In genomic region chr11:22703040-22703439, GRCh38 we compare ENCODE assay signal across 8 cellular contexts. TPM values are rescaled to one million over a fixed set of nuclear protein-coding genes. Genes with fewer than 3 reads are reported as not detected.
A peak's percentile ranks its signal among the peaks of the same experiment; 100 is the strongest.
DNase-seq lines count a peak whose midpoint lies in the region; ATAC-seq and TF ChIP-seq lines count a peak whose summit lies in the region.

No MANE protein-coding gene starts in this region.

- ATAC-seq in GM19395 (IDR thresholded peaks at IDR 0.05; ENCODE audit: unreplicated experiment), result peak; percentile 52
- ATAC-seq in stimulated activated naive B cell treated with anti-CD40 and anti-IgM and Interleukin-4, amounts not matched to agents 10 μg/mL and 1 μg/mL and 100 μg/mL, for 72 hours (replicated peaks), result no peak

- DNase-seq in AG08395 (ENCODE audit: low spot score) (peak; percentile 2), NCI-H510A treated with DMSO at 0.1 percent for 48 hours (lab: John Stamatoyannopoulos, UW) (peak; percentile 77), dermis microvascular lymphatic vessel endothelial cell (ENCODE audit: low read depth in 2 of 2) (peak; percentile 76 to 87), neural progenitor cell (ENCODE audit: low spot score) (peak; percentile 3), medulla oblongata (ENCODE audit: extremely low spot score) (no peak), HPDE6-E6E7 (ENCODE audit: extremely low spot score) (no peak)
- no peak for DNase-seq in stimulated activated naive B cell treated with anti-CD40 and anti-IgM and Interleukin-4, amounts not matched to agents 10 μg/mL and 1 μg/mL and 100 μg/mL, for 72 hours

- no peaks in the 10 kb centered on the region for H3K9me3 Mint-ChIP-seq in neural progenitor cell
- H3K9me3 Mint-ChIP-seq in stimulated activated naive B cell treated with anti-CD40 and anti-IgM and Interleukin-4, amounts not matched to agents 10 μg/mL and 1 μg/mL and 100 μg/mL, for 72 hours, result no peaks in the 10 kb centered on the region

- H3K27ac Mint-ChIP-seq in neural progenitor cell, result peak overlapping the region; percentile 54
- H3K27ac Mint-ChIP-seq in stimulated activated naive B cell treated with anti-CD40 and anti-IgM and Interleukin-4, amounts not matched to agents 10 μg/mL and 1 μg/mL and 100 μg/mL, for 72 hours, result no peak overlapping the region

- H3K9ac ChIP-seq in neural progenitor cell, result no peak overlapping the region

- H3K27me3 ChIP-seq in neural progenitor cell, result no peaks in the 10 kb centered on the region

- H3K36me3 ChIP-seq in neural progenitor cell, result no peaks in the 10 kb centered on the region

- peaks cover 15% of the 10 kb centered on the region for H3K4me1 Mint-ChIP-seq in neural progenitor cell
- no peaks in the 10 kb centered on the region for H3K4me1 Mint-ChIP-seq in stimulated activated naive B cell treated with anti-CD40 and anti-IgM and Interleukin-4, amounts not matched to agents 10 μg/mL and 1 μg/mL and 100 μg/mL, for 72 hours

- no peaks in the 10 kb centered on the region for H3K9me3 ChIP-seq in neural progenitor cell (ENCODE audit: low read depth)

- no peaks in the 10 kb centered on the region for H3K27me3 Mint-ChIP-seq in neural progenitor cell (ENCODE audit: insufficient read depth, low read depth)
- H3K27me3 Mint-ChIP-seq in stimulated activated naive B cell treated with anti-CD40 and anti-IgM and Interleukin-4, amounts not matched to agents 10 μg/mL and 1 μg/mL and 100 μg/mL, for 72 hours, result peaks cover 6 to 12% of the 10 kb centered on the region in 2 donors

- no peaks in the 10 kb centered on the region for H3K36me3 Mint-ChIP-seq in neural progenitor cell
- H3K36me3 Mint-ChIP-seq in stimulated activated naive B cell treated with anti-CD40 and anti-IgM and Interleukin-4, amounts not matched to agents 10 μg/mL and 1 μg/mL and 100 μg/mL, for 72 hours, result no peaks in the 10 kb centered on the region

- no peak overlapping the region for H3K4me3 Mint-ChIP-seq in neural progenitor cell
- no peak overlapping the region for H3K4me3 Mint-ChIP-seq in stimulated activated naive B cell treated with anti-CD40 and anti-IgM and Interleukin-4, amounts not matched to agents 10 μg/mL and 1 μg/mL and 100 μg/mL, for 72 hours

- no peaks in the 10 kb centered on the region for H3F3A ChIP-seq in neural progenitor cell (ENCODE audit: low read depth)

- no peaks in the 10 kb centered on the region for H3K4me1 ChIP-seq in neural progenitor cell

- H3K79me2 ChIP-seq in neural progenitor cell (ENCODE audit: low read depth), result no peaks in the 10 kb centered on the region

- H3K4me3 ChIP-seq in neural progenitor cell, result no peak overlapping the region

- no peak overlapping the region for H3K4me2 ChIP-seq in neural progenitor cell

- no peak overlapping the region for H3K27ac ChIP-seq in neural progenitor cell

- H4K20me1 ChIP-seq in neural progenitor cell (ENCODE audit: low read depth), result no peaks in the 10 kb centered on the region

- TF ChIP-seq CTCF in neural progenitor cell (IDR thresholded peaks at IDR 0.05), result no peak

- no peak overlapping the region for H2AFZ ChIP-seq in neural progenitor cell (replicated peaks)

RNA-seq across cellular contexts. Expression of gene GAS2, which starts 36.6 kb away (rescaled TPM):
- total RNA-seq in dermis microvascular lymphatic vessel endothelial cell (0.51 and 0.63 TPM in 2 replicates), neural progenitor cell (ENCODE audit: low replicate concordance) (3.0 and 6.4 TPM in 2 replicates)

Comparison
In these comparisons a context has a peak if more than half of its experiments do, and no peak if none do; other contexts are left out.
1. DNase-seq: peak in AG08395 (single experiment), NCI-H510A treated with DMSO at 0.1 percent for 48 hours (single experiment), dermis microvascular lymphatic vessel endothelial cell (2 of 2) and neural progenitor cell (single experiment); none in medulla oblongata (single experiment), HPDE6-E6E7 (single experiment) and stimulated activated naive B cell treated with anti-CD40 and anti-IgM and Interleukin-4, amounts not matched to agents 10 μg/mL and 1 μg/mL and 100 μg/mL, for 72 hours (single experiment).